ENCODE assay signal across 9 cellular contexts in genomic region chr22:37427128-37427710, GRCh38. TPM values are rescaled to one million over a fixed set of nuclear protein-coding genes. Genes with fewer than 3 reads are reported as not detected.
DNase-seq lines count a peak whose midpoint lies in the region; ATAC-seq and TF ChIP-seq lines count a peak whose summit lies in the region.
"Had no signal": no experiment of that assay in that cellular context is flagged by ENCODE, and none has a peak within 500 bp of the region (broad histone marks: within the 10 kb centered on the region; RNA-seq: fewer than 3 reads in every experiment).

Gene ELFN2, minus strand, starts transcription at chr22:37427479. Its CDS starts 51,945 bp downstream, at chr22:37375534.

- CTCF ChIA-PET in Calu3 (lab: Charles Lee), result no interaction called here

- H3K9ac ChIP-seq in SK-N-MC (ENCODE audit: insufficient read length), result no peak within 1 kb of the TSS

- DNase-seq in Calu3 (peak; percentile 47), SK-N-MC (ENCODE audit: low read depth, low spot score) (no peak), foreskin fibroblast (peak in 1 of 2 donors; percentile 56), renal cortical epithelial cell (ENCODE audit: low read depth) (no peak), NCI-H2171 (lab: John Stamatoyannopoulos, UW) (no peak)
- no peak for DNase-seq in activated T-helper 2 cell treated with anti-CD3 and anti-CD28 coated beads, Interferon-gamma antibody, Interleukin-2, Interleukin-4, amounts not matched to agents 10 μg/mL and 5 μg/mL and 100 μg/mL, durations not matched to agents 14 hours and 24 hours and 36 hours (ENCODE audit: low spot score)

- H3K4me3 ChIP-seq in SK-N-MC, result peak within 1 kb of the TSS; percentile 45; the same call in 1 of the 2 replicates
- peak within 1 kb of the TSS; percentile 52 to 65 for H3K4me3 ChIP-seq in foreskin fibroblast (ENCODE audit: low read depth in 1 of 2, low read length in 2 of 2)

- H3K9me3 ChIP-seq in SK-N-MC (ENCODE audit: low read depth, low read length), result no peaks in the 10 kb centered on the region

- no peak for ATAC-seq in GM21381 (IDR thresholded peaks at IDR 0.05; ENCODE audit: unreplicated experiment)
- no peak for ATAC-seq in HG03159 (IDR thresholded peaks at IDR 0.05; ENCODE audit: unreplicated experiment)

- no peak for TF ChIP-seq CTCF in Calu3 (IDR thresholded peaks at IDR 0.05; ENCODE audit: unreplicated experiment)
- TF ChIP-seq CTCF in foreskin fibroblast (IDR thresholded peaks at IDR 0.05; ENCODE audit: low read depth, low read length), result no peak

- no peak within 1 kb of the TSS for H3K27ac ChIP-seq in SK-N-MC

- BruUV-seq in Calu3 (replicated peaks; lab: Mats Ljungman, UMichigan), result no TSS peak

- H3K4me3 Mint-ChIP-seq in Calu3 (ENCODE audit: low read depth, unreplicated experiment), result peak within 1 kb of the TSS; percentile 87
- no peak within 1 kb of the TSS for H3K4me3 Mint-ChIP-seq in activated T-helper 2 cell treated with anti-CD3 and anti-CD28 coated beads, Interferon-gamma antibody, Interleukin-2, Interleukin-4, amounts not matched to agents 10 μg/mL and 5 μg/mL and 100 μg/mL, durations not matched to agents 14 hours and 24 hours and 36 hours (ENCODE audit: low read depth)
- H3K4me3 Mint-ChIP-seq: T-helper 1 cell treated with Interleukin-12 subunit alpha and Interleukin-12 subunit beta and Interleukin-4 antibody, amounts not matched to agents 30 μg/mL and 1 μg/mL, for 36 hours had no signal

- H3K36me3 ChIP-seq in SK-N-MC (ENCODE audit: insufficient read depth, low read length), result no peaks in the 10 kb centered on the region

- no peaks in the 10 kb centered on the region for H3K9me3 Mint-ChIP-seq in Calu3 (ENCODE audit: low read depth, unreplicated experiment)
- no peaks in the 10 kb centered on the region for H3K9me3 Mint-ChIP-seq in activated T-helper 2 cell treated with anti-CD3 and anti-CD28 coated beads, Interferon-gamma antibody, Interleukin-2, Interleukin-4, amounts not matched to agents 10 μg/mL and 5 μg/mL and 100 μg/mL, durations not matched to agents 14 hours and 24 hours and 36 hours
- H3K9me3 Mint-ChIP-seq: T-helper 1 cell treated with Interleukin-12 subunit alpha and Interleukin-12 subunit beta and Interleukin-4 antibody, amounts not matched to agents 30 μg/mL and 1 μg/mL, for 36 hours had no signal

- no peak within 1 kb of the TSS for H3K27ac Mint-ChIP-seq in Calu3 (ENCODE audit: unreplicated experiment)
- no peak within 1 kb of the TSS for H3K27ac Mint-ChIP-seq in activated T-helper 2 cell treated with anti-CD3 and anti-CD28 coated beads, Interferon-gamma antibody, Interleukin-2, Interleukin-4, amounts not matched to agents 10 μg/mL and 5 μg/mL and 100 μg/mL, durations not matched to agents 14 hours and 24 hours and 36 hours
- H3K27ac Mint-ChIP-seq: T-helper 1 cell treated with Interleukin-12 subunit alpha and Interleukin-12 subunit beta and Interleukin-4 antibody, amounts not matched to agents 30 μg/mL and 1 μg/mL, for 36 hours had no signal

- peaks cover 31% of the 10 kb centered on the region for H3K36me3 Mint-ChIP-seq in Calu3 (ENCODE audit: insufficient read depth, unreplicated experiment)
- no peaks in the 10 kb centered on the region for H3K36me3 Mint-ChIP-seq in activated T-helper 2 cell treated with anti-CD3 and anti-CD28 coated beads, Interferon-gamma antibody, Interleukin-2, Interleukin-4, amounts not matched to agents 10 μg/mL and 5 μg/mL and 100 μg/mL, durations not matched to agents 14 hours and 24 hours and 36 hours (ENCODE audit: low read depth)

- peaks cover 28% of the 10 kb centered on the region for H3K4me1 Mint-ChIP-seq in Calu3 (ENCODE audit: low read depth, unreplicated experiment)
- H3K4me1 Mint-ChIP-seq in activated T-helper 2 cell treated with anti-CD3 and anti-CD28 coated beads, Interferon-gamma antibody, Interleukin-2, Interleukin-4, amounts not matched to agents 10 μg/mL and 5 μg/mL and 100 μg/mL, durations not matched to agents 14 hours and 24 hours and 36 hours (ENCODE audit: low read depth), result peaks cover 9% of the 10 kb centered on the region

- intact Hi-C loops in Calu3 (cut with micrococcal nuclease; ENCODE audit: unreplicated experiment), result no loop called here
- intact Hi-C loops in activated T-helper 2 cell treated with anti-CD3 and anti-CD28 coated beads, Interferon-gamma antibody, Interleukin-2, Interleukin-4, amounts not matched to agents 10 μg/mL and 5 μg/mL and 100 μg/mL, durations not matched to agents 14 hours and 24 hours and 36 hours (cut with micrococcal nuclease), result loop anchor here (5.0 kb wide), 1 partner anchor 90 kb away; no protein-coding TSS in a partner anchor

- peaks cover 52% of the 10 kb centered on the region for H3K27me3 Mint-ChIP-seq in Calu3 (ENCODE audit: unreplicated experiment)
- H3K27me3 Mint-ChIP-seq in activated T-helper 2 cell treated with anti-CD3 and anti-CD28 coated beads, Interferon-gamma antibody, Interleukin-2, Interleukin-4, amounts not matched to agents 10 μg/mL and 5 μg/mL and 100 μg/mL, durations not matched to agents 14 hours and 24 hours and 36 hours (ENCODE audit: low read depth), result peaks cover 60% of the 10 kb centered on the region

RNA-seq across cellular contexts. Expression of gene ELFN2, which starts in this region (rescaled TPM):
- total RNA-seq in Calu3 (2022), result 1.5 and 2.8 TPM in 2 replicates
- total RNA-seq in renal cortical epithelial cell, result 6.3 and 18.8 TPM in 2 replicates
- 0.11 TPM in 2 replicates for total RNA-seq in activated T-helper 2 cell treated with anti-CD3 and anti-CD28 coated beads, Interferon-gamma antibody, Interleukin-2, Interleukin-4, amounts not matched to agents 10 μg/mL and 5 μg/mL and 100 μg/mL, durations not matched to agents 14 hours and 24 hours and 36 hours
